ENCODE assay signal across 9 cellular contexts in the genomic region with DNA sequence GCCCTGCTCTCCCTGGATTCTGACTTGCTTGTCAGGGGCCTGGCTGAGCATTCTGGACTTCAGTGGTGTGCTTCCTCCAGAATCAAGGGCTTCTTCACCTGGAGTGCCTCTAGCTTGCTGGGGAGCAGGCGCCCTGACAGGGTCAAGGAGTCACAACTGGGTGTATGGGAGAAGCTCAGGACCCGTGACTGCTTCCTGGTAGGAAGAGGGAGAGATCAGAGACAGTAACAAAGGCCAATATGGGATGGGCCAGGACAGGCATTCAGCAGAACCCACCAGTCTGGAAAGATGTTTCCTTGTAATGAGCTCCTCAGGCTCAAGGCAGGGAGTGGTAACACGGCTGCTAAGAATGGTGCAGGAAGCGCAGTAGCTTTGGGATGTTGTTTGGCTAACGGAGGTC.
"Had no signal": no experiment of that assay in that cellular context is flagged by ENCODE, and none has a peak within 500 bp of the region (broad histone marks: within the 10 kb centered on the region; RNA-seq: fewer than 3 reads in every experiment).

No MANE protein-coding gene starts in this region.

- H2AFZ ChIP-seq: GM23248, GM23338 had no signal

- DNase-seq: GM23248, GOT3, H7, H9, HCEC 1CT, HFFc6 had no signal

- H3K9ac ChIP-seq: GM23248 had no signal

- H3K4me3 Mint-ChIP-seq: GM23338, H9, HFFc6 had no signal

- H3K4me3 ChIP-seq: GM23248, GM23338, HAP-1 had no signal

- H3K9me3 Mint-ChIP-seq: HFFc6 had no signal

- ATAC-seq: GM23338, HCT116 had no signal

- H3K27ac Mint-ChIP-seq: GM23338, HFFc6 had no signal

- H3K36me3 ChIP-seq: HAP-1 had no signal

- H3K4me2 ChIP-seq: GM23338 had no signal

- H3K27ac ChIP-seq: GM23248 had no signal
